ENCODE assay signal across 27 cellular contexts in the genomic region with DNA sequence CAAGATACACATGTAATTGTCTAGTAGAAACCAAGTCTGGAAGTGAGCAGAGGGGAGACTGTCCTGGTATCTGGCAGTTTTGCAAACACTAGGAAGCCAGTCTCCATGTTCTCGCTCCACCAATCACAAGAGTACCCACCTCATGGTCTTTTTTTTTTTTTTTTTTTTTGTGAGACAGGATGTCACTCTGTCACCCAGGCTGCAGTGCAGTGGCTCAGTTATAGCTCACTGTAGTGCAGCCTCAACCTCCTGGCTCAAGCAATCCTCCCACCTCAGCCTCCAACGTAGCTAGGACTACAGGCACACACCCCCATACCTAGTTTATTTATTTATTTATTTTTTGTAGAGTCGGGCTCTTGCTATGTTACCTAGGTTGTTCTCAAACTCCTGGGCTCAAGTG.
"Had no signal": no experiment of that assay in that cellular context is flagged by ENCODE, and none has a peak within 500 bp of the region (broad histone marks: within the 10 kb centered on the region; RNA-seq: fewer than 3 reads in every experiment).

No MANE protein-coding gene starts in this region.

- H3K36me3 ChIP-seq: stomach, suprapubic skin, thoracic aorta, thyroid gland, tibial artery, tibial nerve, transverse colon, upper lobe of left lung, upper lobe of right lung, uterus, vagina had no signal

- DNase-seq: stimulated activated CD4-positive, alpha-beta T cell treated with anti-CD3 and anti-CD28 coated beads, Interleukin-2, amount 100 ng/mL, for 48 hours; stimulated activated CD4-positive, alpha-beta T cell treated with anti-CD3 and anti-CD28 coated beads, Interleukin-4, amount 100 ng/mL, for 1 hour; stimulated activated CD4-positive, alpha-beta T cell treated with anti-CD3 and anti-CD28 coated beads, Interleukin-4, amount 100 ng/mL, for 24 hours; stimulated activated CD4-positive, alpha-beta T cell treated with anti-CD3 and anti-CD28 coated beads, Interleukin-4, amount 100 ng/mL, for 4 hours; stimulated activated CD8-positive, alpha-beta memory T cell treated with anti-CD3 and anti-CD28 coated beads, Interleukin-4, amount 100 ng/mL, for 48 hours; stimulated activated naive B cell treated with anti-CD40 and anti-IgM and Interleukin-4, amounts not matched to agents 10 μg/mL and 1 μg/mL and 100 μg/mL, for 72 hours; stimulated activated naive CD4-positive, alpha-beta T cell treated with Interleukin-2 at 50 U/mL for 16 hours; stimulated activated naive CD8-positive, alpha-beta T cell treated with anti-CD3 and anti-CD28 coated beads, Interleukin-15, amount 100 ng/mL, for 72 hours; stimulated activated naive CD8-positive, alpha-beta T cell treated with anti-CD3 and anti-CD28 coated beads, Interleukin-15, Interleukin-2, amounts not matched to agents 100 U/mL and 50 U/mL, for 24 hours; stomach; substantia nigra; testis; thyroid gland; tibial artery; transverse colon; trophoblast cell; upper lobe of left lung; upper lobe of right lung; uterus had no signal

- H3K4me3 ChIP-seq: stomach, suprapubic skin, testis, thoracic aorta, thyroid gland, tibial artery, tibial nerve, transverse colon, upper lobe of left lung, upper lobe of right lung, uterus, vagina had no signal

- H3K27me3 ChIP-seq: stomach, suprapubic skin, testis, thyroid gland, tibial artery, tibial nerve, transverse colon, upper lobe of left lung, upper lobe of right lung, uterus, vagina had no signal

- H3K4me3 Mint-ChIP-seq: stimulated activated effector memory CD8-positive, alpha-beta T cell treated with anti-CD3 and anti-CD28 coated beads, Interleukin-12 subunit alpha, Interleukin-12 subunit beta, amount 100 ng/mL, for 72 hours; stimulated activated memory B cell treated with anti-CD40 and anti-IgM and Interleukin-4, amounts not matched to agents 10 μg/mL and 1 μg/mL and 100 μg/mL, for 72 hours; stimulated activated naive B cell treated with anti-CD40 and anti-IgM and Interleukin-4, amounts not matched to agents 10 μg/mL and 1 μg/mL and 100 μg/mL, for 72 hours; stimulated activated naive CD8-positive, alpha-beta T cell treated with anti-CD3 and anti-CD28 coated beads, Interleukin-15, amount 100 ng/mL, for 72 hours; stimulated activated naive CD8-positive, alpha-beta T cell treated with anti-CD3 and anti-CD28 coated beads, Interleukin-15, Interleukin-2, amounts not matched to agents 100 ng/mL and 50 ng/mL, for 24 hours; type B pancreatic cell had no signal

- H3K9me3 Mint-ChIP-seq: stimulated activated effector memory CD8-positive, alpha-beta T cell treated with anti-CD3 and anti-CD28 coated beads, Interleukin-12 subunit alpha, Interleukin-12 subunit beta, amount 100 ng/mL, for 72 hours; stimulated activated memory B cell treated with anti-CD40 and anti-IgM and Interleukin-4, amounts not matched to agents 10 μg/mL and 1 μg/mL and 100 μg/mL, for 72 hours; stimulated activated naive CD8-positive, alpha-beta T cell treated with anti-CD3 and anti-CD28 coated beads, Interleukin-15, Interleukin-2, amounts not matched to agents 100 ng/mL and 50 ng/mL, for 24 hours had no signal

- ATAC-seq: stimulated activated effector memory CD8-positive, alpha-beta T cell treated with anti-CD3 and anti-CD28 coated beads, Interleukin-12 subunit alpha, Interleukin-12 subunit beta, amount 100 ng/mL, for 72 hours; stimulated activated memory B cell treated with anti-CD40 and anti-IgM and Interleukin-4, amounts not matched to agents 10 μg/mL and 1 μg/mL and 100 μg/mL, for 72 hours; stimulated activated naive B cell treated with anti-CD40 and anti-IgM and Interleukin-4, amounts not matched to agents 10 μg/mL and 1 μg/mL and 100 μg/mL, for 72 hours; stimulated activated naive CD8-positive, alpha-beta T cell treated with anti-CD3 and anti-CD28 coated beads, Interleukin-15, amount 100 ng/mL, for 72 hours; stimulated activated naive CD8-positive, alpha-beta T cell treated with anti-CD3 and anti-CD28 coated beads, Interleukin-15, Interleukin-2, amounts not matched to agents 100 U/mL and 50 U/mL, for 24 hours; upper lobe of right lung had no signal

- H3K9me3 ChIP-seq: stomach, suprapubic skin, testis, thoracic aorta, thyroid gland, tibial artery, tibial nerve, transverse colon, upper lobe of left lung, upper lobe of right lung, uterus, vagina had no signal

- H3K4me1 ChIP-seq: stomach, suprapubic skin, testis, thyroid gland, tibial artery, tibial nerve, transverse colon, upper lobe of left lung, upper lobe of right lung, uterus, vagina had no signal

- H3K27ac ChIP-seq: stomach, suprapubic skin, testis, thoracic aorta, thyroid gland, tibial artery, tibial nerve, transverse colon, upper lobe of left lung, upper lobe of right lung, uterus, vagina had no signal

- H3K27me3 Mint-ChIP-seq: stimulated activated memory B cell treated with anti-CD40 and anti-IgM and Interleukin-4, amounts not matched to agents 10 μg/mL and 1 μg/mL and 100 μg/mL, for 72 hours; stimulated activated naive B cell treated with anti-CD40 and anti-IgM and Interleukin-4, amounts not matched to agents 10 μg/mL and 1 μg/mL and 100 μg/mL, for 72 hours; stimulated activated naive CD8-positive, alpha-beta T cell treated with anti-CD3 and anti-CD28 coated beads, Interleukin-15, amount 100 ng/mL, for 72 hours; stimulated activated naive CD8-positive, alpha-beta T cell treated with anti-CD3 and anti-CD28 coated beads, Interleukin-15, Interleukin-2, amounts not matched to agents 100 ng/mL and 50 ng/mL, for 24 hours had no signal

- H3K36me3 Mint-ChIP-seq: stimulated activated effector memory CD8-positive, alpha-beta T cell treated with anti-CD3 and anti-CD28 coated beads, Interleukin-12 subunit alpha, Interleukin-12 subunit beta, amount 100 ng/mL, for 72 hours; stimulated activated memory B cell treated with anti-CD40 and anti-IgM and Interleukin-4, amounts not matched to agents 10 μg/mL and 1 μg/mL and 100 μg/mL, for 72 hours; type B pancreatic cell had no signal

- H3K27ac Mint-ChIP-seq: stimulated activated naive B cell treated with anti-CD40 and anti-IgM and Interleukin-4, amounts not matched to agents 10 μg/mL and 1 μg/mL and 100 μg/mL, for 72 hours; stimulated activated naive CD8-positive, alpha-beta T cell treated with anti-CD3 and anti-CD28 coated beads, Interleukin-15, amount 100 ng/mL, for 72 hours; stimulated activated naive CD8-positive, alpha-beta T cell treated with anti-CD3 and anti-CD28 coated beads, Interleukin-15, Interleukin-2, amounts not matched to agents 100 ng/mL and 50 ng/mL, for 24 hours; type B pancreatic cell had no signal
